Comparison of ENCODE assay signal across 28 cellular contexts in genomic region chr19:35988824-35989223, GRCh38. TPM values are rescaled to one million over a fixed set of nuclear protein-coding genes. Genes with fewer than 3 reads are reported as not detected.
"Had no signal": no experiment of that assay in that cellular context is flagged by ENCODE, and none has a peak within 500 bp of the region (broad histone marks: within the 10 kb centered on the region; RNA-seq: fewer than 3 reads in every experiment).

No MANE protein-coding gene starts in this region.

- DNase-seq: natural killer cell; occipital lobe; ovary; posterior cingulate gyrus; psoas muscle; right cardiac atrium; spleen; stimulated activated CD4-positive, alpha-beta T cell treated with anti-CD3 and anti-CD28 coated beads, Interleukin-12 subunit alpha, Interleukin-12 subunit beta, amount 100 ng/mL, for 4 hours; stimulated activated CD4-positive, alpha-beta T cell treated with anti-CD3 and anti-CD28 coated beads, Interleukin-1b, Interleukin-23, amount 100 ng/mL, for 48 hours; stimulated activated CD4-positive, alpha-beta T cell treated with anti-CD3 and anti-CD28 coated beads, Interleukin-4, amount 100 ng/mL, for 1 hour; stimulated activated CD4-positive, alpha-beta T cell treated with anti-CD3 and anti-CD28 coated beads, Interleukin-4, amount 100 ng/mL, for 4 hours; stimulated activated CD8-positive, alpha-beta memory T cell treated with anti-CD3 and anti-CD28 coated beads, Interleukin-4, amount 100 ng/mL, for 48 hours; stimulated activated naive CD4-positive, alpha-beta T cell; stimulated activated naive CD8-positive, alpha-beta T cell treated with anti-CD3 and anti-CD28 coated beads, Interleukin-15, amount 100 ng/mL, for 72 hours; stimulated activated naive CD8-positive, alpha-beta T cell treated with anti-CD3 and anti-CD28 coated beads, Interleukin-15, Interleukin-2, amounts not matched to agents 100 U/mL and 50 U/mL, for 24 hours; substantia nigra; testis; tibial artery; transverse colon; upper lobe of right lung; uterus had no signal

- H3K9ac ChIP-seq: neural progenitor cell, parathyroid adenoma had no signal

- H3K4me2 ChIP-seq: neural progenitor cell, smooth muscle cell had no signal

- H3K9me3 ChIP-seq: ovary, suprapubic skin, testis, tibial artery, transverse colon, upper lobe of right lung, uterus had no signal

- H3K79me2 ChIP-seq: parathyroid adenoma had no signal

- H2AFZ ChIP-seq: neural progenitor cell, parathyroid adenoma had no signal

- ATAC-seq: natural killer cell; psoas muscle; right cardiac atrium; sciatic nerve; stimulated activated memory B cell treated with anti-CD40 and anti-IgM and Interleukin-4, amounts not matched to agents 10 μg/mL and 1 μg/mL and 100 μg/mL, for 72 hours; stimulated activated naive CD8-positive, alpha-beta T cell treated with anti-CD3 and anti-CD28 coated beads, Interleukin-15, amount 100 ng/mL, for 72 hours; stimulated activated naive CD8-positive, alpha-beta T cell treated with anti-CD3 and anti-CD28 coated beads, Interleukin-15, Interleukin-2, amounts not matched to agents 100 U/mL and 50 U/mL, for 24 hours; upper lobe of right lung had no signal

- H3K27ac ChIP-seq: neural progenitor cell, ovary, parathyroid adenoma, psoas muscle, skin epidermis, spleen, suprapubic skin, testis, tibial artery, transverse colon, upper lobe of right lung, uterus had no signal

- H3K4me3 ChIP-seq: neural progenitor cell, ovary, psoas muscle, skin epidermis, smooth muscle cell, spleen, suprapubic skin, testis, tibial artery, transverse colon, upper lobe of right lung, uterus had no signal

- H3K36me3 ChIP-seq: neural progenitor cell, ovary, spleen, suprapubic skin, tibial artery, transverse colon, upper lobe of right lung, uterus had no signal

- H3K4me1 ChIP-seq: neural progenitor cell, parathyroid adenoma, psoas muscle, testis, upper lobe of right lung, uterus had no signal

- H3K27me3 ChIP-seq: ovary, testis, uterus had no signal

RNA-seq across cellular contexts. Expression of gene SYNE4, which starts 19.8 kb away (rescaled TPM):
- total RNA-seq: occipital lobe had no signal
